In genomic region chr5:135033866-135034185, GRCh38 we compare ENCODE assay signal across 9 cellular contexts. TPM values are rescaled to one million over a fixed set of nuclear protein-coding genes. Genes with fewer than 3 reads are reported as not detected.
DNase-seq lines count a peak whose midpoint lies in the region; ATAC-seq and TF ChIP-seq lines count a peak whose summit lies in the region.
"Had no signal": no experiment of that assay in that cellular context is flagged by ENCODE, and none has a peak within 500 bp of the region (broad histone marks: within the 10 kb centered on the region; RNA-seq: fewer than 3 reads in every experiment).

No MANE protein-coding gene starts in this region.

- TF ChIP-seq RAD21 in SK-N-SH (IDR thresholded peaks at IDR 0.05; ENCODE audit: low read length), result no peak

- H3K27ac ChIP-seq in SK-N-SH (ENCODE audit: low read depth in 2 of 2, low read length in 1 of 2) (no peak overlapping the region), iPS DF 6.9 (ENCODE audit: low read length) (no peak overlapping the region), tibial artery (peak overlapping the region; percentile 84 to 96)

- H3K9ac ChIP-seq in SK-N-SH, result no peak overlapping the region

- intact Hi-C loops in tibial artery (cut with DNase I; ENCODE audit: low total_unique reads), result loop anchor here (10.0 kb wide), 2 partner anchors 129 to 161 kb away; partner anchors contain the start of gene PCBD2

- POLR2A ChIA-PET in SK-N-SH (lab: Yijun Ruan, JAX), result no interaction called here

- CTCF ChIA-PET in SK-N-SH (lab: Yijun Ruan, JAX), result interaction anchor here (1.4 to 5.5 kb wide), 4 partner anchors 80 to 365 kb away, joined by 3 to 32 read pairs (median 4); partner anchors contain the start of gene MACROH2A1

- peak overlapping the region in 1 of 2 experiments; percentile 35; a peak in 2 of 4 replicates for H3K4me3 ChIP-seq in SK-N-SH (ENCODE audit: low read depth in 2 of 2, low read length in 1 of 2)
- H3K4me3 ChIP-seq in WI38 (ENCODE audit: low read depth, low read length), result peak overlapping the region; percentile 93
- H3K4me3 ChIP-seq in iPS DF 6.9 (ENCODE audit: low read length), result peak overlapping the region; percentile 10; the same call in 1 of the 2 replicates
- H3K4me3 ChIP-seq in tibial artery, result peak overlapping the region; percentile 90

- no peak for TF ChIP-seq EP300 in SK-N-SH (IDR thresholded peaks at IDR 0.05; ENCODE audit: borderline replicate concordance in 1 of 2, low read depth in 1 of 2, low read length in 1 of 2)

- DNase-seq in SK-N-SH (no peak), iPS DF 6.9 (ENCODE audit: low read depth, low spot score) (no peak), tibial artery (no peak), cerebellar nuclear complex (lab: John Stamatoyannopoulos, UW) (no peak), omental fat pad (ENCODE audit: low spot score) (no peak), NCI-H187 treated with DMSO at 0.1 percent for 48 hours (lab: John Stamatoyannopoulos, UW) (no peak)

- H3K36me3 ChIP-seq in SK-N-SH (replicated peaks in 1 of 2; ENCODE audit: control insufficient read depth in 1 of 2, insufficient read depth in 2 of 2, low read length in 1 of 2) (no peaks in the 10 kb centered on the region), iPS DF 6.9 (ENCODE audit: control insufficient read depth, insufficient read depth, low read length) (no peaks in the 10 kb centered on the region), tibial artery (peaks cover 0 to 4% (median 0%) of the 10 kb centered on the region in 3 donors)

- peak overlapping the region; percentile 63; the same call in 1 of the 2 replicates for H2AFZ ChIP-seq in SK-N-SH (ENCODE audit: low read depth)

- H3K79me2 ChIP-seq in SK-N-SH (ENCODE audit: insufficient read depth), result no peaks in the 10 kb centered on the region

- peaks cover 0 to 11% of the 10 kb centered on the region in 2 experiments; a peak in 1 of 4 replicates for H3K4me1 ChIP-seq in SK-N-SH (ENCODE audit: control insufficient read depth in 1 of 2, insufficient read depth in 2 of 2, low read depth in 1 of 2, low read length in 1 of 2)
- H3K4me1 ChIP-seq in iPS DF 6.9 (ENCODE audit: control insufficient read depth, insufficient read depth, low read length), result peaks cover 4% of the 10 kb centered on the region
- peaks cover 0 to 42% (median 21%) of the 10 kb centered on the region in 4 donors for H3K4me1 ChIP-seq in tibial artery

- no peaks in the 10 kb centered on the region for H3K9me3 ChIP-seq in SK-N-SH
- no peaks in the 10 kb centered on the region for H3K9me3 ChIP-seq in iPS DF 6.9 (ENCODE audit: control insufficient read depth, insufficient read depth, low read length)
- H3K9me3 ChIP-seq in tibial artery, result no peaks in the 10 kb centered on the region

- H3K27me3 ChIP-seq in SK-N-SH (ENCODE audit: insufficient read depth) (peaks cover 90% of the 10 kb centered on the region), iPS DF 6.9 (ENCODE audit: control insufficient read depth, insufficient read depth, low read length) (peaks cover 84% of the 10 kb centered on the region), tibial artery (peaks cover 0 to 33% of the 10 kb centered on the region in 2 donors)

- TF ChIP-seq CTCF in SK-N-SH (IDR thresholded peaks at IDR 0.05) (no peak), WI38 (IDR thresholded peaks at IDR 0.05; ENCODE audit: low read depth, low read length) (no peak), tibial artery (IDR thresholded peaks at IDR 0.05) (no peak), omental fat pad (IDR thresholded peaks at IDR 0.05) (no peak)

- WGBS in SK-N-SH (ENCODE audit: low lambda C conversion rate), result no CpG with 5 or more reads among the region's 47 CpGs
- no CpG with 5 or more reads among the region's 47 CpGs for WGBS in iPS DF 6.9 (ENCODE audit: insufficient coverage, insufficient read length)

- H4K20me1 ChIP-seq in SK-N-SH (ENCODE audit: insufficient read depth), result peaks cover 9% of the 10 kb centered on the region; the same call in 1 of the 2 replicates

- H3F3A ChIP-seq in SK-N-SH (replicated peaks; ENCODE audit: insufficient read depth), result no peaks in the 10 kb centered on the region

- peak overlapping the region; percentile 64; the same call in 1 of the 2 replicates for H3K4me2 ChIP-seq in SK-N-SH

- ATAC-seq in SK-N-SH treated with all-trans-retinoic acid at 6 μM for 48 hours (no peak), omental fat pad (ENCODE audit: low FRiP score) (no peak)

- H3K9me2 ChIP-seq in SK-N-SH, result no peaks in the 10 kb centered on the region

TF ChIP-seq in SK-N-SH, 30 proteins besides CTCF, POLR2A, EP300 and RAD21 (continues in another document):
- TF ChIP-seq JUND (IDR thresholded peaks at IDR 0.05) (no peak), GABPA (IDR thresholded peaks at IDR 0.05; ENCODE audit: low read depth) (no peak), ZBTB33 (IDR thresholded peaks at IDR 0.05; ENCODE audit: borderline replicate concordance, low read depth) (no peak), IRF3 (IDR thresholded peaks at IDR 0.05; ENCODE audit: low read depth, low read length) (no peak), FOXJ3 (CRISPR knock-in tag; IDR thresholded peaks at IDR 0.05) (no peak), NFIC (IDR thresholded peaks at IDR 0.05; ENCODE audit: borderline replicate concordance) (no peak), RCOR1 (IDR thresholded peaks at IDR 0.05; ENCODE audit: low read length) (no peak)

TF ChIP-seq in SK-N-SH treated with all-trans-retinoic acid at 6 μM for 48 hours, 23 proteins besides CTCF, POLR2A, EP300 and RAD21:
- TF ChIP-seq RARB (CRISPR knock-in tag; IDR thresholded peaks at IDR 0.05) (no peak), ZFP3 (CRISPR knock-in tag; IDR thresholded peaks at IDR 0.05) (no peak), BACH2 (CRISPR knock-in tag; IDR thresholded peaks at IDR 0.05; ENCODE audit: borderline replicate concordance) (no peak), CSRNP3 (CRISPR knock-in tag; IDR thresholded peaks at IDR 0.05) (no peak), TOX (CRISPR knock-in tag; IDR thresholded peaks at IDR 0.05; ENCODE audit: borderline replicate concordance) (no peak), ARNTL (CRISPR knock-in tag; IDR thresholded peaks at IDR 0.05; ENCODE audit: borderline replicate concordance, low read depth) (no peak), PATZ1 (CRISPR knock-in tag; IDR thresholded peaks at IDR 0.05; ENCODE audit: borderline replicate concordance) (no peak), TCF4 (CRISPR knock-in tag; IDR thresholded peaks at IDR 0.05; ENCODE audit: borderline replicate concordance) (no peak), ISL1 (CRISPR knock-in tag; IDR thresholded peaks at IDR 0.05) (no peak)

RNA-seq across cellular contexts. Expression of gene PITX1, which starts 0.2 kb away (rescaled TPM):
- not detected in 2 replicates for polyA plus RNA-seq in SK-N-SH (2012; rRNA removed)
- polyA plus RNA-seq in SK-N-SH (2012; cell fraction: cytosol; rRNA removed), result 0.13 TPM in 1 of 2 replicates, not detected in the other
- not detected in 2 replicates for polyA plus RNA-seq in SK-N-SH (2012; cell fraction: nucleus; rRNA removed)
- 1 to 10 TPM in 2 of 4 donors, under 1 TPM in 1, not detected in 1; 0.74 to 3.7 (median 1.2) TPM for total RNA-seq in omental fat pad
- total RNA-seq: CD4-positive, CD25-positive, alpha-beta regulatory T cell had no signal
- polyA plus RNA-seq: CD4-positive, CD25-positive, alpha-beta regulatory T cell had no signal

Comparison
In these comparisons a context has a peak if more than half of its experiments do, and no peak if none do; other contexts are left out.
1. H3K27ac ChIP-seq: peak in tibial artery (2 of 2); none in SK-N-SH (0 of 2) and iPS DF 6.9 (single experiment).